8 cellular contexts compared by ENCODE assay signal in genomic region chr2:10721344-10722251, GRCh38. TPM values are rescaled to one million over a fixed set of nuclear protein-coding genes. Genes with fewer than 3 reads are reported as not detected.
DNase-seq lines count a peak whose midpoint lies in the region; ATAC-seq lines count a peak whose summit lies in the region.

A gene with protein sequence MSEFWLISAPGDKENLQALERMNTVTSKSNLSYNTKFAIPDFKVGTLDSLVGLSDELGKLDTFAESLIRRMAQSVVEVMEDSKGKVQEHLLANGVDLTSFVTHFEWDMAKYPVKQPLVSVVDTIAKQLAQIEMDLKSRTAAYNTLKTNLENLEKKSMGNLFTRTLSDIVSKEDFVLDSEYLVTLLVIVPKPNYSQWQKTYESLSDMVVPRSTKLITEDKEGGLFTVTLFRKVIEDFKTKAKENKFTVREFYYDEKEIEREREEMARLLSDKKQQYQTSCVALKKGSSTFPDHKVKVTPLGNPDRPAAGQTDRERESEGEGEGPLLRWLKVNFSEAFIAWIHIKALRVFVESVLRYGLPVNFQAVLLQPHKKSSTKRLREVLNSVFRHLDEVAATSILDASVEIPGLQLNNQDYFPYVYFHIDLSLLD (plus strand): TSS chr2:10721630. CDS start chr2:10722850, 1,220 bp downstream.

- peak within 1 kb of the TSS; percentile 41 to 79 (median 59) for H3K4me3 Mint-ChIP-seq in CD8-positive, alpha-beta memory T cell
- peak within 1 kb of the TSS; percentile 42 for H3K4me3 Mint-ChIP-seq in stimulated activated effector memory CD8-positive, alpha-beta T cell treated with anti-CD3 and anti-CD28 coated beads, Interleukin-12 subunit alpha, Interleukin-12 subunit beta, amount 100 ng/mL, for 72 hours

- ATAC-seq in GM19023 (IDR thresholded peaks at IDR 0.05; ENCODE audit: unreplicated experiment), result peak; percentile 77
- ATAC-seq in HG03460 (IDR thresholded peaks at IDR 0.05; ENCODE audit: unreplicated experiment), result peak; percentile 78
- ATAC-seq in stimulated activated effector memory CD8-positive, alpha-beta T cell treated with anti-CD3 and anti-CD28 coated beads, Interleukin-12 subunit alpha, Interleukin-12 subunit beta, amount 100 ng/mL, for 72 hours, result peak; percentile 59
- no peak for ATAC-seq in GM18519 (IDR thresholded peaks at IDR 0.05; ENCODE audit: low FRiP score, unreplicated experiment)

- no peaks in the 10 kb centered on the region for H3K36me3 Mint-ChIP-seq in CD8-positive, alpha-beta memory T cell
- H3K36me3 Mint-ChIP-seq in stimulated activated effector memory CD8-positive, alpha-beta T cell treated with anti-CD3 and anti-CD28 coated beads, Interleukin-12 subunit alpha, Interleukin-12 subunit beta, amount 100 ng/mL, for 72 hours, result no peaks in the 10 kb centered on the region

- CTCF ChIA-PET in CD8-positive, alpha-beta memory T cell (lab: Charles Lee), result interaction anchor here (1.1 kb wide), 1 partner anchor 22 kb away, joined by 3 read pairs; no protein-coding TSS in a partner anchor

- peaks cover 10% of the 10 kb centered on the region for H3K4me1 ChIP-seq in CD8-positive, alpha-beta memory T cell (ENCODE audit: insufficient read depth, low read length)

- no peaks in the 10 kb centered on the region for H3K9me3 ChIP-seq in CD8-positive, alpha-beta memory T cell (ENCODE audit: low read length)

- peaks cover 30 to 58% of the 10 kb centered on the region in 2 donors for H3K27me3 Mint-ChIP-seq in CD8-positive, alpha-beta memory T cell

- H3K27ac ChIP-seq in CD8-positive, alpha-beta memory T cell (ENCODE audit: low read depth, low read length), result no peak within 1 kb of the TSS

- DNase-seq in CD8-positive, alpha-beta memory T cell, result no peak
- DNase-seq in activated CD8-positive, alpha-beta memory T cell treated with anti-CD3 and anti-CD28 coated beads, Interleukin-2, amount 50 U/mL, for 48 hours, result peak; percentile 56
- no peak for DNase-seq in stimulated activated effector memory CD8-positive, alpha-beta T cell treated with anti-CD3 and anti-CD28 coated beads, Interleukin-12 subunit alpha, Interleukin-12 subunit beta, amount 100 ng/mL, for 72 hours (ENCODE audit: low spot score in 2 of 2)
- no peak for DNase-seq in GM19240 (ENCODE audit: insufficient read length, low spot score)

- peak within 1 kb of the TSS in 1 of 8 donors; percentile 82 for H3K27ac Mint-ChIP-seq in CD8-positive, alpha-beta memory T cell
- no peak within 1 kb of the TSS for H3K27ac Mint-ChIP-seq in stimulated activated effector memory CD8-positive, alpha-beta T cell treated with anti-CD3 and anti-CD28 coated beads, Interleukin-12 subunit alpha, Interleukin-12 subunit beta, amount 100 ng/mL, for 72 hours

- H3K27me3 ChIP-seq in CD8-positive, alpha-beta memory T cell (ENCODE audit: insufficient read depth, low read length, poor library complexity, severe bottlenecking), result peaks cover 14% of the 10 kb centered on the region

- H3K4me3 ChIP-seq in CD8-positive, alpha-beta memory T cell (ENCODE audit: low read length), result no peak within 1 kb of the TSS
- H3K4me3 ChIP-seq in iPS-11a (ENCODE audit: low read depth, low read length), result peak within 1 kb of the TSS; percentile 47

- no peaks in the 10 kb centered on the region for H3K9me3 Mint-ChIP-seq in CD8-positive, alpha-beta memory T cell
- no peaks in the 10 kb centered on the region for H3K9me3 Mint-ChIP-seq in stimulated activated effector memory CD8-positive, alpha-beta T cell treated with anti-CD3 and anti-CD28 coated beads, Interleukin-12 subunit alpha, Interleukin-12 subunit beta, amount 100 ng/mL, for 72 hours

- no peaks in the 10 kb centered on the region for H3K36me3 ChIP-seq in CD8-positive, alpha-beta memory T cell (ENCODE audit: insufficient read depth, low read length)

- H3K4me1 Mint-ChIP-seq in CD8-positive, alpha-beta memory T cell, result peaks cover 11 to 20% (median 11%) of the 10 kb centered on the region in 3 donors
- no peaks in the 10 kb centered on the region for H3K4me1 Mint-ChIP-seq in stimulated activated effector memory CD8-positive, alpha-beta T cell treated with anti-CD3 and anti-CD28 coated beads, Interleukin-12 subunit alpha, Interleukin-12 subunit beta, amount 100 ng/mL, for 72 hours

- POLR2A ChIA-PET in CD8-positive, alpha-beta memory T cell (lab: Charles Lee), result no interaction called here

RNA-seq across cellular contexts. Expression of the gene that starts here (rescaled TPM):
- under 1 TPM in 1 of 2 experiments, not detected in 1; 0.09 TPM for total RNA-seq in CD8-positive, alpha-beta memory T cell
- polyA plus RNA-seq in CD8-positive, alpha-beta memory T cell, result 0.24 TPM
